8 cellular contexts compared by ENCODE assay signal in genomic region chr18:50281295-50281971, GRCh38. TPM values are rescaled to one million over a fixed set of nuclear protein-coding genes. Genes with fewer than 3 reads are reported as not detected.
DNase-seq lines count a peak whose midpoint lies in the region; ATAC-seq and TF ChIP-seq lines count a peak whose summit lies in the region.

A gene with protein sequence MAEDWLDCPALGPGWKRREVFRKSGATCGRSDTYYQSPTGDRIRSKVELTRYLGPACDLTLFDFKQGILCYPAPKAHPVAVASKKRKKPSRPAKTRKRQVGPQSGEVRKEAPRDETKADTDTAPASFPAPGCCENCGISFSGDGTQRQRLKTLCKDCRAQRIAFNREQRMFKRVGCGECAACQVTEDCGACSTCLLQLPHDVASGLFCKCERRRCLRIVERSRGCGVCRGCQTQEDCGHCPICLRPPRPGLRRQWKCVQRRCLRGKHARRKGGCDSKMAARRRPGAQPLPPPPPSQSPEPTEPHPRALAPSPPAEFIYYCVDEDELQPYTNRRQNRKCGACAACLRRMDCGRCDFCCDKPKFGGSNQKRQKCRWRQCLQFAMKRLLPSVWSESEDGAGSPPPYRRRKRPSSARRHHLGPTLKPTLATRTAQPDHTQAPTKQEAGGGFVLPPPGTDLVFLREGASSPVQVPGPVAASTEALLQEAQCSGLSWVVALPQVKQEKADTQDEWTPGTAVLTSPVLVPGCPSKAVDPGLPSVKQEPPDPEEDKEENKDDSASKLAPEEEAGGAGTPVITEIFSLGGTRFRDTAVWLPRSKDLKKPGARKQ (minus strand): TSS chr18:50281523. CDS start chr18:50279992, 1,531 bp downstream.

- intact Hi-C loops in left cardiac atrium (cut with DNase I) = no loop called here

- no peaks in the 10 kb centered on the region for H3K9me3 ChIP-seq in T-helper 17 cell (ENCODE audit: control insufficient read depth, low read length, poor library complexity, severe bottlenecking)

- H3K27me3 Mint-ChIP-seq in T-helper 17 cell (no peaks in the 10 kb centered on the region), progenitor cell of endocrine pancreas (no peaks in the 10 kb centered on the region)

- DNase-seq in NCI-H1694 treated with DMSO at 0.1 percent for 48 hours (lab: John Stamatoyannopoulos, UW) (peak; percentile 98), T-helper 17 cell (peak; percentile 90 to 95 (median 94)), amygdala (lab: John Stamatoyannopoulos, UW) (peak; percentile 88 to 100 (median 98)), left cardiac atrium (peak; percentile 98), progenitor cell of endocrine pancreas (ENCODE audit: low spot score, unreplicated experiment) (peak; percentile 91), ureter (ENCODE audit: low spot score) (peak; percentile 96)

- TF ChIP-seq CTCF in progenitor cell of endocrine pancreas (IDR thresholded peaks at IDR 0.05; ENCODE audit: unreplicated experiment) = peak; percentile 37

- no peaks in the 10 kb centered on the region for H3K9me3 Mint-ChIP-seq in progenitor cell of endocrine pancreas (ENCODE audit: low read depth)

- peak within 1 kb of the TSS; percentile 96 for H3K27ac Mint-ChIP-seq in T-helper 17 cell
- H3K27ac Mint-ChIP-seq in progenitor cell of endocrine pancreas = peak within 1 kb of the TSS; percentile 98

- ATAC-seq in HG02885 (IDR thresholded peaks at IDR 0.05; ENCODE audit: poor library complexity, unreplicated experiment) (peak; percentile 90), T-helper 17 cell (peak; percentile 92), left cardiac atrium (peak; percentile 95 to 97)

- TF ChIP-seq POLR2A in GM15510 (IDR thresholded peaks at IDR 0.05; ENCODE audit: borderline replicate concordance, extremely low read depth, insufficient read length) = peak; percentile 87

- H3K4me3 Mint-ChIP-seq in T-helper 17 cell (peak within 1 kb of the TSS; percentile 97), progenitor cell of endocrine pancreas (ENCODE audit: low read depth) (peak within 1 kb of the TSS; percentile 96)

- peaks cover 39% of the 10 kb centered on the region for H3K4me1 Mint-ChIP-seq in T-helper 17 cell
- peaks cover 22% of the 10 kb centered on the region for H3K4me1 Mint-ChIP-seq in progenitor cell of endocrine pancreas (ENCODE audit: low read depth)

- H3K36me3 Mint-ChIP-seq in T-helper 17 cell (ENCODE audit: low read depth) = peaks cover 18% of the 10 kb centered on the region
- H3K36me3 Mint-ChIP-seq in progenitor cell of endocrine pancreas (ENCODE audit: insufficient read depth) = peaks cover 22% of the 10 kb centered on the region

RNA-seq across cellular contexts. Expression of the gene that starts here (rescaled TPM):
- total RNA-seq in T-helper 17 cell (10 to 100 TPM; 88.9 to 89.1 TPM), left cardiac atrium (10 to 100 TPM; 47.5 to 60.7 TPM), progenitor cell of endocrine pancreas (89.6 and 96.0 TPM in 2 replicates), ureter (91.7 TPM)

Comparison
In these comparisons a context has a peak if more than half of its experiments do, and no peak if none do; other contexts are left out.
1. Peak in every context shown above with its lines: DNase-seq and ATAC-seq.